In the genomic region with DNA sequence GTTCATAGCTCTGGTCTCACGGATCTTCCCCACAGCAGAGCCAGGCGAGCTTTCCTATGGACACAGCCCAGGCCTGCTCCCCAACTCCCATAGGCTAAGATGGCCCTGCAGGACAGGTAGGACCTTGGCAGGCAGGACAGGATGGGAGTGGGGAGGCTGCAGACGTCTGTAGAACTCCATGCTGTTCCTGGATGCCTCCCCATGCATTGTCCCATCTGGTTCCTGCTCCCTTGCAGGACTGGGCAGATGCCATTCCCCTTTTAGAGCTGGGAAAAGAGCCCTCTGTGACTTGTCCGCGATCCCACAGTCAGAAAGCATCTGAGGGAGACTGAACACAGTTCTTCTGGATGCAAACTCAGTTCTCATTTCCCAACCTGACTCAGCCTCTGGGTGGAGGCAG, we compare ENCODE assay signal across 22 cellular contexts.
DNase-seq lines count a peak whose midpoint lies in the region; ATAC-seq and TF ChIP-seq lines count a peak whose summit lies in the region.
"Had no signal": no experiment of that assay in that cellular context is flagged by ENCODE, and none has a peak within 500 bp of the region (broad histone marks: within the 10 kb centered on the region; RNA-seq: fewer than 3 reads in every experiment).

No MANE protein-coding gene starts in this region.

- DNase-seq in G401 (ENCODE audit: low spot score) (peak; percentile 87), IMR-90 (no peak), cerebellar cortex (ENCODE audit: low spot score) (peak; percentile 85), neuronal stem cell (ENCODE audit: low spot score) (no peak), posterior cingulate gyrus (no peak)
- DNase-seq: 8988T; ACHN; AML-193; BE2C; CD4-positive, alpha-beta T cell; CD8-positive, alpha-beta memory T cell; DMS 273 treated with DMSO at 0.1 percent for 48 hours; DMS79; EL; GF-D8; GM23248; H7; HCEC 1CT had no signal

- no peak overlapping the region for H2AK9ac ChIP-seq in IMR-90 (replicated peaks; ENCODE audit: low read depth, low read length, poor library complexity)

- ATAC-seq in IMR-90 (ENCODE audit: low read depth), result no peak
- no peak for ATAC-seq in HG02840 (IDR thresholded peaks at IDR 0.05; ENCODE audit: low FRiP score, unreplicated experiment)
- ATAC-seq in GM18867 (IDR thresholded peaks at IDR 0.05; ENCODE audit: unreplicated experiment), result no peak
- ATAC-seq: A549 had no signal

- no peak overlapping the region for H2BK5ac ChIP-seq in IMR-90 (ENCODE audit: low read depth, low read length, poor library complexity, severe bottlenecking)
- H2BK5ac ChIP-seq in neuronal stem cell (ENCODE audit: low read length), result no peak overlapping the region

- H3K18ac ChIP-seq in IMR-90 (ENCODE audit: low read depth, low read length) (no peak overlapping the region), neuronal stem cell (ENCODE audit: low read length) (no peak overlapping the region)

- H4K8ac ChIP-seq in IMR-90 (ENCODE audit: low read depth in 2 of 2, low read length in 2 of 2), result no peak overlapping the region
- H4K8ac ChIP-seq in neuronal stem cell (ENCODE audit: low read depth, low read length), result no peak overlapping the region

- H2BK15ac ChIP-seq in IMR-90 (ENCODE audit: low read depth, low read length) (no peak overlapping the region), neuronal stem cell (ENCODE audit: low read length) (no peak overlapping the region)

- in situ Hi-C loops in G401 (cut with HindIII; ENCODE audit: low sequenced_read_pairs), result no loop called here
- in situ Hi-C loops in IMR-90 (cut with MboI; ENCODE audit: low sequenced_read_pairs), result no loop called here

- H3K27me3 ChIP-seq in IMR-90 (ENCODE audit: control insufficient read depth, insufficient read depth, low read length), result peaks cover 18% of the 10 kb centered on the region
- peaks cover 0 to 2% (median 0%) of the 10 kb centered on the region in 3 experiments for H3K27me3 ChIP-seq in neuronal stem cell (ENCODE audit: control insufficient read depth in 3 of 3, insufficient read depth in 3 of 3, low read depth in 1 of 3, low read length in 3 of 3)
- H3K27me3 ChIP-seq: BE2C; BLaER1 treated with 17β-estradiol and CSF1 and Interleukin-3, amounts not matched to agents 10 nM and 100 nM had no signal

- TF ChIP-seq CTCF in IMR-90 (conservative IDR thresholded peaks at IDR 0.05; ENCODE audit: low read depth, low read length), result no peak

- no peak for TF ChIP-seq RAD21 in IMR-90 (IDR thresholded peaks at IDR 0.05; ENCODE audit: low read length)

- intact Hi-C loops in IMR-90 (cut with micrococcal nuclease) (no loop called here), posterior cingulate gyrus (cut with DNase I) (no loop called here)

- no peak overlapping the region for H2BK12ac ChIP-seq in neuronal stem cell (ENCODE audit: low read length)

- H3K27ac ChIP-seq in IMR-90 (ENCODE audit: insufficient read depth, low read length) (no peak overlapping the region), neuronal stem cell (replicated peaks; ENCODE audit: low read length) (no peak overlapping the region)
- H3K27ac ChIP-seq: A549, GM23248 had no signal

- no peak overlapping the region for H2AK5ac ChIP-seq in IMR-90 (ENCODE audit: low read depth, low read length)
- H2AK5ac ChIP-seq in neuronal stem cell (ENCODE audit: low read depth, low read length), result peak overlapping the region; percentile 7

- H4K91ac ChIP-seq in IMR-90 (ENCODE audit: insufficient read depth, low read depth, low read length) (no peak overlapping the region), neuronal stem cell (ENCODE audit: low read depth, low read length, poor library complexity) (no peak overlapping the region)

- H3K56ac ChIP-seq in IMR-90 (ENCODE audit: extremely low read depth, insufficient read depth, low read length), result no peak overlapping the region

- no peak overlapping the region for H3K4me2 ChIP-seq in IMR-90 (ENCODE audit: low read depth, low read length)
- H3K4me2 ChIP-seq in neuronal stem cell (ENCODE audit: insufficient read depth, low read length, poor library complexity, severe bottlenecking), result no peak overlapping the region
- H3K4me2 ChIP-seq: A549; BLaER1 treated with 17β-estradiol and CSF1 and Interleukin-3, amounts not matched to agents 10 nM and 100 nM had no signal

- no TSS peak for BruUV-seq in IMR-90 (replicated peaks; lab: Mats Ljungman, UMichigan)

- H3K4me1 ChIP-seq in IMR-90 (ENCODE audit: control insufficient read depth, insufficient read depth, low read length) (no peaks in the 10 kb centered on the region), neuronal stem cell (ENCODE audit: control insufficient read depth in 2 of 2, insufficient read depth in 1 of 2, low read depth in 1 of 2, low read length in 2 of 2) (peaks cover 0 to 2% of the 10 kb centered on the region in 2 donors)
- H3K4me1 ChIP-seq: A549, BE2C had no signal

- no peaks in the 10 kb centered on the region for H3K36me3 ChIP-seq in IMR-90 (ENCODE audit: control insufficient read depth, insufficient read depth, low read length)
- no peaks in the 10 kb centered on the region for H3K36me3 ChIP-seq in neuronal stem cell (replicated peaks in 1 of 2; ENCODE audit: control insufficient read depth in 2 of 2, insufficient read depth in 2 of 2, low read length in 2 of 2)
- H3K36me3 ChIP-seq: BE2C had no signal

- H3K23ac ChIP-seq in IMR-90 (ENCODE audit: low read depth, low read length) (no peak overlapping the region), neuronal stem cell (ENCODE audit: low read depth, low read length, poor library complexity) (no peak overlapping the region)

- POLR2A ChIA-PET in IMR-90 (lab: Charles Lee; ENCODE audit: unreplicated experiment), result no interaction called here

- no peaks in the 10 kb centered on the region for H3K79me1 ChIP-seq in IMR-90 (ENCODE audit: low read depth in 1 of 2, low read length in 2 of 2)
- H3K79me1 ChIP-seq in neuronal stem cell (ENCODE audit: low read depth, low read length), result no peaks in the 10 kb centered on the region

- H3K9me1 ChIP-seq in IMR-90 (ENCODE audit: insufficient read depth, low read length), result peaks cover 6% of the 10 kb centered on the region

- no peaks in the 10 kb centered on the region for H4K20me1 ChIP-seq in IMR-90 (ENCODE audit: insufficient read depth, low read length)
- H4K20me1 ChIP-seq: BLaER1 treated with 17β-estradiol and CSF1 and Interleukin-3, amounts not matched to agents 10 nM and 100 nM had no signal

- H2AFZ ChIP-seq in IMR-90 (replicated peaks; ENCODE audit: low read length, poor library complexity) (peak overlapping the region; percentile 53), neuronal stem cell (ENCODE audit: low read length) (no peak overlapping the region)
- H2AFZ ChIP-seq: GM23248 had no signal

- H3K9me3 ChIP-seq in IMR-90 (ENCODE audit: control insufficient read depth, insufficient read depth, low read length) (no peaks in the 10 kb centered on the region; the same call in 1 of the 2 replicates), neuronal stem cell (replicated peaks in 1 of 2; ENCODE audit: control insufficient read depth in 2 of 2, insufficient read depth in 1 of 2, low read depth in 1 of 2, low read length in 2 of 2) (peaks cover 0 to 4% of the 10 kb centered on the region in 2 donors)
- H3K9me3 ChIP-seq: A549, BE2C had no signal

- no peak overlapping the region for H4K5ac ChIP-seq in IMR-90 (ENCODE audit: low read depth, low read length)

- TF ChIP-seq POLR2A in IMR-90 (IDR thresholded peaks at IDR 0.05; ENCODE audit: low read depth, low read length), result no peak

- no peak overlapping the region for H3K9ac ChIP-seq in IMR-90 (ENCODE audit: low read depth, low read length)
- no peak overlapping the region for H3K9ac ChIP-seq in neuronal stem cell (ENCODE audit: low read depth, low read length, poor library complexity)
- H3K9ac ChIP-seq: BLaER1 treated with 17β-estradiol and CSF1 and Interleukin-3, amounts not matched to agents 10 nM and 100 nM; GM23248 had no signal

- dilution Hi-C loops in IMR-90 (cut with HindIII; ENCODE audit: low sequenced_read_pairs, unreplicated experiment), result no loop called here

- CTCF ChIA-PET in IMR-90 (lab: Yijun Ruan, JAX), result no interaction called here

- no peak overlapping the region for H2BK120ac ChIP-seq in IMR-90 (ENCODE audit: low read depth, low read length)
- H2BK120ac ChIP-seq in neuronal stem cell (ENCODE audit: low read depth, low read length), result no peak overlapping the region

- H3K14ac ChIP-seq in IMR-90 (replicated peaks; ENCODE audit: low read depth, low read length), result no peak overlapping the region
- H3K14ac ChIP-seq in neuronal stem cell (ENCODE audit: low read length), result no peak overlapping the region

- 68% methylated on average over 3 of the region's 5 CpGs; no CpG with 5 or more reads in 1 of the 2 experiments for WGBS in IMR-90 (ENCODE audit: extremely low coverage in 2 of 2, insufficient read length in 1 of 2), 2 experiments
- WGBS in neuronal stem cell (ENCODE audit: extremely low coverage in 2 of 2, insufficient read length in 2 of 2, insufficient replicate concordance in 1 of 2), 2 donors, result no CpG with 5 or more reads among the region's 5 CpGs

- H3K4ac ChIP-seq in IMR-90 (ENCODE audit: low read depth, low read length) (no peak overlapping the region), neuronal stem cell (ENCODE audit: low read length) (no peak overlapping the region)

- H3K4me3 ChIP-seq in IMR-90 (ENCODE audit: insufficient read depth, low read depth, low read length) (no peak overlapping the region), neuronal stem cell (ENCODE audit: low read length in 2 of 2) (no peak overlapping the region)
- H3K4me3 ChIP-seq: A549; BLaER1 treated with 17β-estradiol and CSF1 and Interleukin-3, amounts not matched to agents 10 nM and 100 nM; GM23248 had no signal

- no peak overlapping the region for H2BK20ac ChIP-seq in IMR-90 (ENCODE audit: low read depth, low read length)

TF ChIP-seq in IMR-90, 13 proteins besides CTCF, POLR2A, EP300 and RAD21 (continues in another document):
- TF ChIP-seq NFE2L2 (IDR thresholded peaks at IDR 0.05; ENCODE audit: low read depth, low read length) (no peak), RCOR1 (IDR thresholded peaks at IDR 0.05; ENCODE audit: insufficient replicate concordance, low read length) (no peak), MAZ (IDR thresholded peaks at IDR 0.05; ENCODE audit: borderline replicate concordance, low read depth, low read length) (no peak), CHD1 (IDR thresholded peaks at IDR 0.05; ENCODE audit: low read depth, low read length) (no peak), MXI1 (IDR thresholded peaks at IDR 0.05; ENCODE audit: borderline replicate concordance, low read depth, low read length) (no peak), RFX5 (IDR thresholded peaks at IDR 0.05; ENCODE audit: low read depth, low read length) (no peak), CEBPB (IDR thresholded peaks at IDR 0.05; ENCODE audit: low read depth, low read length) (no peak), BHLHE40 (IDR thresholded peaks at IDR 0.05; ENCODE audit: low read depth, low read length) (no peak), SMC3 (IDR thresholded peaks at IDR 0.05; ENCODE audit: low read depth, low read length) (no peak), MAFK (IDR thresholded peaks at IDR 0.05; ENCODE audit: low read depth, low read length) (no peak), FOS (IDR thresholded peaks at IDR 0.05; ENCODE audit: low read depth, low read length) (no peak)

Comparison
In these comparisons a context has a peak if more than half of its experiments do, and no peak if none do; other contexts are left out.
1. DNase-seq: peak in G401 (single experiment) and cerebellar cortex (single experiment); none in IMR-90 (single experiment), neuronal stem cell (single experiment) and posterior cingulate gyrus (0 of 10).